1 cellular context compared by ENCODE assay signal in genomic region chr14:39114073-39114838, GRCh38.
A peak's percentile ranks its signal among the peaks of the same experiment; 100 is the strongest.
TF ChIP-seq lines count a peak whose summit lies in the region.

GEMIN2 (plus strand) TSS chr14:39114323; CDS start chr14:39114339, 16 bp downstream.

TF ChIP-seq in WTC11, 78 proteins besides CTCF, POLR2A, EP300 and RAD21 (continued from another document):
- TF ChIP-seq PRDM15 (CRISPR knock-in tag; IDR thresholded peaks at IDR 0.05) (peak; percentile 50), JUN (CRISPR knock-in tag; IDR thresholded peaks at IDR 0.05) (no peak), ZMAT4 (CRISPR knock-in tag; IDR thresholded peaks at IDR 0.05) (no peak), E2F1 (CRISPR knock-in tag; IDR thresholded peaks at IDR 0.05) (no peak), ZNF512 (CRISPR knock-in tag; IDR thresholded peaks at IDR 0.05; ENCODE audit: borderline replicate concordance) (no peak), JAZF1 (CRISPR knock-in tag; IDR thresholded peaks at IDR 0.05) (no peak), PREB (CRISPR knock-in tag; IDR thresholded peaks at IDR 0.05; ENCODE audit: borderline replicate concordance) (0 out of 2 replicates have a peak, but pooled peaks have one; percentile 62), HMGA2 (CRISPR knock-in tag; IDR thresholded peaks at IDR 0.05) (no peak)
